ENCODE assay signal across 9 cellular contexts in genomic region chr1:235018161-235018560, GRCh38.
A peak's percentile ranks its signal among the peaks of the same experiment; 100 is the strongest.
DNase-seq lines count a peak whose midpoint lies in the region; ATAC-seq and TF ChIP-seq lines count a peak whose summit lies in the region.
"Had no signal": no experiment of that assay in that cellular context is flagged by ENCODE, and none has a peak within 500 bp of the region (broad histone marks: within the 10 kb centered on the region; RNA-seq: fewer than 3 reads in every experiment).

No MANE protein-coding gene starts in this region.

- no peak for TF ChIP-seq POLR2A in sigmoid colon (IDR thresholded peaks at IDR 0.05)

- no peak for TF ChIP-seq CTCF in sigmoid colon (IDR thresholded peaks at IDR 0.05)
- no peak for TF ChIP-seq CTCF in colonic mucosa (IDR thresholded peaks at IDR 0.05)

- no peak for TF ChIP-seq EP300 in sigmoid colon (IDR thresholded peaks at IDR 0.05)

- H3K27me3 ChIP-seq in SJCRH30 (no peaks in the 10 kb centered on the region), sigmoid colon (no peaks in the 10 kb centered on the region), colonic mucosa (no peaks in the 10 kb centered on the region)

- H3K4me3 ChIP-seq in SJCRH30 (no peak overlapping the region), sigmoid colon (no peak overlapping the region), colonic mucosa (no peak overlapping the region)

- H3K4me1 ChIP-seq in SJCRH30: peaks cover 64% of the 10 kb centered on the region
- H3K4me1 ChIP-seq in sigmoid colon: peaks cover 0 to 10% (median 0%) of the 10 kb centered on the region in 4 donors
- H3K4me1 ChIP-seq in colonic mucosa: peaks cover 8% of the 10 kb centered on the region

- H3K9me3 ChIP-seq in SJCRH30 (replicated peaks): no peaks in the 10 kb centered on the region
- H3K9me3 ChIP-seq in sigmoid colon: no peaks in the 10 kb centered on the region
- H3K9me3 ChIP-seq in colonic mucosa: no peaks in the 10 kb centered on the region

- H3K36me3 ChIP-seq in SJCRH30 (no peaks in the 10 kb centered on the region), sigmoid colon (no peaks in the 10 kb centered on the region), colonic mucosa (no peaks in the 10 kb centered on the region)

- intact Hi-C loops in sigmoid colon (cut with DNase I): no loop called here
- intact Hi-C loops in colonic mucosa (cut with DNase I): no loop called here

- DNase-seq in GOT3 (lab: John Stamatoyannopoulos, UW): peak; percentile 48
- peak; percentile 72 to 77 for DNase-seq in SJCRH30
- DNase-seq in sigmoid colon: peak; percentile 46
- DNase-seq in NCI-H1105 treated with DMSO at 0.1 percent for 48 hours (lab: John Stamatoyannopoulos, UW): no peak
- DNase-seq in colonic mucosa: no peak
- no peak for DNase-seq in superior temporal gyrus (ENCODE audit: extremely low spot score)
- DNase-seq: left cardiac atrium, NCI-H1694 had no signal

- 88 to 90% methylated on average over 3 of the region's 3 CpGs for WGBS in sigmoid colon, 2 donors

- H3K27ac ChIP-seq in SJCRH30 (peak overlapping the region; percentile 74), sigmoid colon (peak overlapping the region in 1 of 4 donors; percentile 20), colonic mucosa (no peak overlapping the region)

- H3K9ac ChIP-seq in colonic mucosa (ENCODE audit: low read depth in 2 of 2, low read length in 2 of 2): no peak overlapping the region

- ATAC-seq in esophagus mucosa: peak; percentile 90

Comparison
In these comparisons a context has a peak if more than half of its experiments do, and no peak if none do; other contexts are left out.
1. DNase-seq: peak in GOT3 (single experiment), SJCRH30 (2 of 2) and sigmoid colon (single experiment); none in NCI-H1105 treated with DMSO at 0.1 percent for 48 hours (single experiment), colonic mucosa (single experiment) and superior temporal gyrus (single experiment).